Comparison of ENCODE assay signal across 1 cellular context in the genomic region with DNA sequence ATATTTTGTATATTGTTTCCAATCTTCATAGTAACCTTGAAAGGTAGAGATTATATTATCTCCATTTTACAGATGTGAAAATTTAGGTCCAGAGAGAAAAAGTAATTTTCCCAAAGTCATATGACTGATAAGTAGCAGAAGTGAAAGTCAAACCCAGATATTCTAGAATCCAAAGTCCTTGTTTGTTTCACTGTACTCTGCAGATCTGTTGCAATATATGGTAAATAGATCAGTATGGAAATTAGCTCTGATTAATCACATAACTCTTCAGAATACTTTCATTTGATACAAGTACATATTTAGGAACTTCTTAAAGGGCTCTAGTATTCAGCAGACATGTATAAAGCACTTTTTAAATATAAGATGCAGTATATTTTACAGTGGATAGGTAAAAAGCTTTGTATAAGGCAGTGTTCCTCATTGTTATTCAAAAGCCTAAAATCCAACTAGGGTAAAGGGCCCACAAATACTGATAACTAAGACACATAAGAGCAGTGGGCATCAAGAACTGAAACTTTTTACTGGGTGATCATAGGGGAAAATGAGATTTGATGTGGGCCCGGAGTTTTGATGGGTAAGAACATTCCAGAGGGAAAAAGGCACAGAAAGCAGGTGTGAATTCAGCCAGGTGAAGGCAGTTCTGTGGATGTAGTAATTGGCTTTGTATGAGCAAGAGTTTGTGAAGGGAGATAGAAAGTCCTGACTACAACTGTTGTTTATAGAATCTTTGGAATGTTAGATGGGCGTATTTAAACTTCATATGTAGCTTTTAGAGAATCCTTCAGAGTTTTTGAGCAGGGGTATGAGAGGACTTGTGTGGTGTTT.
TF ChIP-seq lines count a peak whose summit lies in the region.

No MANE protein-coding gene starts in this region.

TF ChIP-seq in liver, 16 proteins besides CTCF, POLR2A, EP300 and RAD21 (continued from another document):
- TF ChIP-seq REST (IDR thresholded peaks at IDR 0.05) (no peak), EGR1 (IDR thresholded peaks at IDR 0.05; ENCODE audit: low read depth in 2 of 2) (no peak)
